Comparison of ENCODE assay signal across 9 cellular contexts in the genomic region with DNA sequence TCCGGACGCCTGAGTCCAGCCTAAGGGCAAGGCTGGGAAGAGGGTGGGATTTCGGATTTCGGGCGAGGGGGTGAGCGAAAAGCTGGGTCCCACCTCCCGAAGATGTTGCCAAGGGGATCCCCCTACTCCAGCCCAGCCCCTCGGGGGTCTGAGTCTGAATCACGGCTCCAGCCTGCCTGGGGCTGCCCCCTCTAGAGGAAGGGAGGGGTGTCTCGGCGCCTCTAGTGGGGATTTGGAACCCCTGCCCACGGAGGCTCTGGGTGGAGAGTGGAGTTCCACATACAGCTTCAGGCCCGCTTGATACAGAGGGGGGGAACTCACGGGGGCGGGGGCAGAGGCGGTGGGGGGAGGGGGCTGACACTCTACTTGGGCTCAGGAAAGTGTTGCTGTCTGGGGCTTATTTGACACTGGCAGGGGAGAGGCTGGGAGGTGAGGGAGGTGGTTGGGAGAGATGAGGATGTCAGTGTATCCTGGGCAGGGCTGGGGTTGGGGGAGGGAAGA. TPM values are rescaled to one million over a fixed set of nuclear protein-coding genes. Genes with fewer than 3 reads are reported as not detected.
DNase-seq lines count a peak whose midpoint lies in the region; ATAC-seq and TF ChIP-seq lines count a peak whose summit lies in the region.
"Had no signal": no experiment of that assay in that cellular context is flagged by ENCODE, and none has a peak within 500 bp of the region (broad histone marks: within the 10 kb centered on the region; RNA-seq: fewer than 3 reads in every experiment).

No MANE protein-coding gene starts in this region.

- POLR2A ChIA-PET in HCT116 (lab: Charles Lee), result interaction anchor here (0.6 kb wide), 1 partner anchor 16 kb away, joined by 5 read pairs; no protein-coding TSS in a partner anchor

- H3K4me2 ChIP-seq in HCT116 (ENCODE audit: low read length) (peak overlapping the region; percentile 93), skeletal muscle satellite cell (ENCODE audit: low read length) (peak overlapping the region; percentile 96)

- H3K27me3 ChIP-seq in HCT116 (ENCODE audit: insufficient read depth, low read length) (no peaks in the 10 kb centered on the region), iPS-20b (ENCODE audit: insufficient read depth, low read length) (peaks cover 14% of the 10 kb centered on the region; the same call in 1 of the 2 replicates), skeletal muscle satellite cell (ENCODE audit: control insufficient read depth, insufficient read depth, low read length) (peaks cover 9% of the 10 kb centered on the region)

- CTCF ChIA-PET in HCT116 (lab: Charles Lee), result interaction anchor here (5.5 kb wide), 1 partner anchor 124 kb away, joined by 223 read pairs; no protein-coding TSS in a partner anchor

- no peaks in the 10 kb centered on the region for H3K9me2 ChIP-seq in HCT116 (ENCODE audit: insufficient read depth)

- in situ Hi-C loops in astrocyte of the spinal cord (cut with HindIII; ENCODE audit: low sequenced_read_pairs), result no loop called here

- intact Hi-C loops in HCT116 (cut with micrococcal nuclease), result no loop called here

- DNase-seq in HCT116 (ENCODE audit: low read depth, low spot score) (no peak), astrocyte of the spinal cord (ENCODE audit: low read depth, low spot score) (no peak), HT-29 (ENCODE audit: low spot score) (no peak), Kasumi-1 (lab: John Stamatoyannopoulos, UW) (no peak)
- DNase-seq: NCI-H1092 had no signal

- H3K9me3 ChIP-seq in HCT116 (ENCODE audit: control insufficient read depth in 1 of 2, insufficient read depth in 1 of 2, low read depth in 1 of 2, low read length in 2 of 2) (no peaks in the 10 kb centered on the region), iPS-20b (ENCODE audit: insufficient read depth, low read depth, low read length) (no peaks in the 10 kb centered on the region), skeletal muscle satellite cell (replicated peaks; ENCODE audit: low read length) (no peaks in the 10 kb centered on the region)

- no peaks in the 10 kb centered on the region for H4K20me1 ChIP-seq in HCT116 (ENCODE audit: insufficient read depth)

- peak overlapping the region; percentile 87 to 93 for H3K4me3 ChIP-seq in HCT116 (replicated peaks in 1 of 2; ENCODE audit: low read depth in 1 of 2, low read length in 2 of 2)
- H3K4me3 ChIP-seq in astrocyte of the spinal cord (ENCODE audit: low read depth, low read length), result peak overlapping the region; percentile 98
- H3K4me3 ChIP-seq in iPS-20b (ENCODE audit: low read length), result peak overlapping the region; percentile 94
- H3K4me3 ChIP-seq in skeletal muscle satellite cell (ENCODE audit: low read length), result peak overlapping the region; percentile 97

- RAD21 ChIA-PET in HCT116 (lab: Charles Lee; ENCODE audit: low non-redundant PET in 1 of 2, low total read pairs in 2 of 2, uncharacterized antibody in 2 of 2, unreplicated experiment in 2 of 2), result interaction anchor here in 1 of 2 experiments (0.6 kb wide), 1 partner anchor 44 kb away, joined by 3 read pairs; no protein-coding TSS in a partner anchor

- peak overlapping the region; percentile 64; the same call in 1 of the 2 replicates for H3K27ac ChIP-seq in HCT116 (ENCODE audit: low read depth, low read length)
- peak overlapping the region; percentile 39 for H3K27ac ChIP-seq in iPS-20b (ENCODE audit: low read length)

- H3K4me1 ChIP-seq in HCT116 (ENCODE audit: control insufficient read depth in 1 of 2, insufficient read depth in 2 of 2, low read length in 2 of 2) (peaks cover 10 to 26% of the 10 kb centered on the region in 2 experiments; a peak in 3 of 4 replicates), iPS-20b (ENCODE audit: insufficient read depth, low read length) (peaks cover 27% of the 10 kb centered on the region; the same call in 1 of the 2 replicates), skeletal muscle satellite cell (ENCODE audit: control insufficient read depth, insufficient read depth, low read length) (peaks cover 34% of the 10 kb centered on the region)

- TF ChIP-seq RAD21 in HCT116 (IDR thresholded peaks at IDR 0.05; ENCODE audit: low read depth), result no peak

- H2AFZ ChIP-seq in HCT116 (ENCODE audit: low read depth, low read length, poor library complexity, severe bottlenecking), result no peak overlapping the region

- 0 out of 6 replicates have a peak, but pooled peaks of 2 of the 3 experiments have one; percentile 11 to 21 for TF ChIP-seq CTCF in HCT116 (IDR thresholded peaks at IDR 0.05 in 2 of 3, conservative IDR thresholded peaks at IDR 0.05 in 1 of 3; ENCODE audit: borderline replicate concordance in 1 of 3, insufficient read depth in 1 of 3, low read depth in 2 of 3, low read length in 2 of 3)
- peak; percentile 23 for TF ChIP-seq CTCF in astrocyte of the spinal cord (IDR thresholded peaks at IDR 0.05; ENCODE audit: low read depth, low read length)

- no peaks in the 10 kb centered on the region for H3K36me3 ChIP-seq in HCT116 (ENCODE audit: control insufficient read depth in 1 of 2, insufficient read depth in 2 of 2, low read length in 2 of 2)
- no peaks in the 10 kb centered on the region for H3K36me3 ChIP-seq in iPS-20b (ENCODE audit: insufficient read depth, low read depth, low read length)
- peaks cover 7% of the 10 kb centered on the region for H3K36me3 ChIP-seq in skeletal muscle satellite cell (ENCODE audit: insufficient read depth, low read length)

- ATAC-seq in HCT116, result peak; percentile 32
- ATAC-seq in HG03135 (IDR thresholded peaks at IDR 0.05; ENCODE audit: unreplicated experiment), result no peak
- ATAC-seq in GM19455 (IDR thresholded peaks at IDR 0.05; ENCODE audit: unreplicated experiment), result no peak

- H3K9ac ChIP-seq in HCT116 (ENCODE audit: low read length) (peak overlapping the region; percentile 92), iPS-20b (ENCODE audit: low read depth, low read length) (peak overlapping the region; percentile 89), skeletal muscle satellite cell (ENCODE audit: low read depth, low read length) (peak overlapping the region; percentile 89)

- H3K79me2 ChIP-seq in HCT116 (ENCODE audit: insufficient read depth, low read length), result peaks cover 55% of the 10 kb centered on the region

- no peak for TF ChIP-seq POLR2A in HCT116 (IDR thresholded peaks at IDR 0.05; ENCODE audit: borderline replicate concordance, extremely low read depth, insufficient read depth, insufficient read length)

- no TSS peak for BruUV-seq in HCT116 (replicated peaks; lab: Mats Ljungman, UMichigan)

TF ChIP-seq in HCT116, 20 proteins besides CTCF, POLR2A, EP300 and RAD21:
- no peak for TF ChIP-seq MAX (IDR thresholded peaks at IDR 0.05)
- TF ChIP-seq ZNF274 (IDR thresholded peaks at IDR 0.05; ENCODE audit: low read depth, low read length), result no peak
- TF ChIP-seq SIN3A (IDR thresholded peaks at IDR 0.05; ENCODE audit: low read depth), result no peak
- TF ChIP-seq ELF1 (IDR thresholded peaks at IDR 0.05; ENCODE audit: borderline replicate concordance, low read depth), result no peak
- TF ChIP-seq, protein P1, sequence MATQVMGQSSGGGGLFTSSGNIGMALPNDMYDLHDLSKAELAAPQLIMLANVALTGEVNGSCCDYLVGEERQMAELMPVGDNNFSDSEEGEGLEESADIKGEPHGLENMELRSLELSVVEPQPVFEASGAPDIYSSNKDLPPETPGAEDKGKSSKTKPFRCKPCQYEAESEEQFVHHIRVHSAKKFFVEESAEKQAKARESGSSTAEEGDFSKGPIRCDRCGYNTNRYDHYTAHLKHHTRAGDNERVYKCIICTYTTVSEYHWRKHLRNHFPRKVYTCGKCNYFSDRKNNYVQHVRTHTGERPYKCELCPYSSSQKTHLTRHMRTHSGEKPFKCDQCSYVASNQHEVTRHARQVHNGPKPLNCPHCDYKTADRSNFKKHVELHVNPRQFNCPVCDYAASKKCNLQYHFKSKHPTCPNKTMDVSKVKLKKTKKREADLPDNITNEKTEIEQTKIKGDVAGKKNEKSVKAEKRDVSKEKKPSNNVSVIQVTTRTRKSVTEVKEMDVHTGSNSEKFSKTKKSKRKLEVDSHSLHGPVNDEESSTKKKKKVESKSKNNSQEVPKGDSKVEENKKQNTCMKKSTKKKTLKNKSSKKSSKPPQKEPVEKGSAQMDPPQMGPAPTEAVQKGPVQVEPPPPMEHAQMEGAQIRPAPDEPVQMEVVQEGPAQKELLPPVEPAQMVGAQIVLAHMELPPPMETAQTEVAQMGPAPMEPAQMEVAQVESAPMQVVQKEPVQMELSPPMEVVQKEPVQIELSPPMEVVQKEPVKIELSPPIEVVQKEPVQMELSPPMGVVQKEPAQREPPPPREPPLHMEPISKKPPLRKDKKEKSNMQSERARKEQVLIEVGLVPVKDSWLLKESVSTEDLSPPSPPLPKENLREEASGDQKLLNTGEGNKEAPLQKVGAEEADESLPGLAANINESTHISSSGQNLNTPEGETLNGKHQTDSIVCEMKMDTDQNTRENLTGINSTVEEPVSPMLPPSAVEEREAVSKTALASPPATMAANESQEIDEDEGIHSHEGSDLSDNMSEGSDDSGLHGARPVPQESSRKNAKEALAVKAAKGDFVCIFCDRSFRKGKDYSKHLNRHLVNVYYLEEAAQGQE (IDR thresholded peaks at IDR 0.05; ENCODE audit: low read depth), result no peak
- no peak for TF ChIP-seq SRF (IDR thresholded peaks at IDR 0.05; ENCODE audit: low read depth)
- no peak for TF ChIP-seq EGR1 (IDR thresholded peaks at IDR 0.05; ENCODE audit: low read depth)
- TF ChIP-seq POLR2AphosphoS5 (IDR thresholded peaks at IDR 0.05; ENCODE audit: low read depth, low read length), result no peak
- no peak for TF ChIP-seq FOSL1 (IDR thresholded peaks at IDR 0.05; ENCODE audit: low read depth)
- no peak for TF ChIP-seq JUND (IDR thresholded peaks at IDR 0.05)
- TF ChIP-seq ATF3 (IDR thresholded peaks at IDR 0.05), result no peak

RNA-seq across cellular contexts. Expression of gene KIRREL1, which starts 0.7 kb away (rescaled TPM):
- total RNA-seq in HCT116 (2021; ENCODE audit: unreplicated experiment), result 20.0 TPM
- polyA plus RNA-seq in HCT116 (2012), result 12.6 and 14.3 TPM in 2 replicates
- 83.4 and 83.9 TPM in 2 replicates for total RNA-seq in skeletal muscle satellite cell (2012; rRNA removed)
- total RNA-seq in HT-29 (2014; rRNA removed; shearing (Covaris generic)), result 6.8 and 7.3 TPM in 2 replicates
